In the genomic region with DNA sequence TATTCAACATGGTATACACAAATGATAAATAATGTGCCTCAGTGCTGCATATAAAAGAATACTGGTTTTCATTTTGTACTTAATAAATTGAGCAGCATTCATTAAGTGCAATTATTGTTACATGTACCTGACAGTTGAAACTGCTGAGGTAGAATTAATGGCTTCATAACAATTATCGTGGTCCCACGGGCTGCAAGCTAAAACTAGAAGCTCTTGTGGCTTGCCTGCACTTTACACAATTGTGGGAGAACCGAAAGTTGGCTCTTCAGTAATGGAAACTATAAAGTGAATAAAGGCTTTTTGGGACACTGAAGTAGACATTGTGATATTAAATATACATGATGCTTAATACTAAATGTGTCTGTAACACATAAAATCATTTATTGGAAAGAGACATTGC, we compare ENCODE assay signal across 29 cellular contexts. TPM values are rescaled to one million over a fixed set of nuclear protein-coding genes. Genes with fewer than 3 reads are reported as not detected.
A peak's percentile ranks its signal among the peaks of the same experiment; 100 is the strongest.
DNase-seq lines count a peak whose midpoint lies in the region; ATAC-seq, FAIRE-seq and TF ChIP-seq lines count a peak whose summit lies in the region.
"Had no signal": no experiment of that assay in that cellular context is flagged by ENCODE, and none has a peak within 500 bp of the region (broad histone marks: within the 10 kb centered on the region; RNA-seq: fewer than 3 reads in every experiment).

No MANE protein-coding gene starts in this region.

- intact Hi-C loops in heart right ventricle (cut with DNase I), result loop anchor here in 1 of 10 donors (10.0 kb wide), 1 partner anchor 117 kb away; no protein-coding TSS in a partner anchor
- intact Hi-C loops in lower leg skin (cut with DNase I; ENCODE audit: low total_unique reads), result no loop called here

- TF ChIP-seq EP300 in tibial nerve (IDR thresholded peaks at IDR 0.05), result no peak

- DNase-seq in NCI-H2227 treated with DMSO at 0.1 percent for 48 hours (lab: John Stamatoyannopoulos, UW) (peak; percentile 12), NCI-H2227 (lab: John Stamatoyannopoulos, UW; ENCODE audit: unreplicated experiment) (no peak), NCI-H2107 treated with DMSO at 0.1 percent for 48 hours (lab: John Stamatoyannopoulos, UW; ENCODE audit: unreplicated experiment) (peak; percentile 95), RPMI7951 (ENCODE audit: low read depth) (peak; percentile 11), heart right ventricle (no peak), urothelium cell line (ENCODE audit: low spot score) (no peak), tibial nerve (ENCODE audit: low spot score in 2 of 2) (no peak), lower leg skin (ENCODE audit: low spot score in 2 of 2) (no peak)
- DNase-seq: 8988T; activated naive CD4-positive, alpha-beta T cell treated with anti-CD3 and anti-CD28 coated beads, Interleukin-2, amount 10 ng/mL, durations not matched to agents 7 days and 5 days; AML-193; amygdala; CD8-positive, alpha-beta memory T cell; cortex of kidney; head of caudate nucleus; Karpas-422; left cardiac atrium; naive B cell; NCI-H524; SHP77; stimulated activated CD4-positive, alpha-beta T cell treated with anti-CD3 and anti-CD28 coated beads, Interleukin-4, amount 100 ng/mL, for 4 hours; stimulated activated naive CD8-positive, alpha-beta T cell treated with anti-CD3 and anti-CD28 coated beads, Interleukin-15, Interleukin-2, amounts not matched to agents 100 U/mL and 50 U/mL, for 24 hours; T-cell had no signal

- no peak for ATAC-seq in heart right ventricle
- ATAC-seq: left cardiac atrium; stimulated activated naive CD8-positive, alpha-beta T cell treated with anti-CD3 and anti-CD28 coated beads, Interleukin-15, Interleukin-2, amounts not matched to agents 100 U/mL and 50 U/mL, for 24 hours; T-cell had no signal

- H3K9me3 ChIP-seq in heart right ventricle, result peaks cover 0 to 14% (median 0%) of the 10 kb centered on the region in 11 donors
- no peaks in the 10 kb centered on the region for H3K9me3 ChIP-seq in tibial nerve

- TF ChIP-seq CTCF in heart right ventricle (IDR thresholded peaks at IDR 0.05) (no peak), tibial nerve (IDR thresholded peaks at IDR 0.05) (no peak), lower leg skin (IDR thresholded peaks at IDR 0.05) (no peak)

- H3K27me3 ChIP-seq in heart right ventricle (no peaks in the 10 kb centered on the region), tibial nerve (no peaks in the 10 kb centered on the region)

- peaks cover 0 to 17% (median 0%) of the 10 kb centered on the region in 9 donors for H3K36me3 ChIP-seq in heart right ventricle
- H3K36me3 ChIP-seq in tibial nerve, result no peaks in the 10 kb centered on the region

- FAIRE-seq in urothelium cell line (lab: Jason Lieb, UNC), result no peak
- FAIRE-seq: bronchial epithelial cell, endometrium, GM12891 had no signal

- no peak for TF ChIP-seq POLR2A in tibial nerve (IDR thresholded peaks at IDR 0.05)
- TF ChIP-seq POLR2A in lower leg skin (IDR thresholded peaks at IDR 0.05), result no peak

- 89 to 92% methylated on average over 3 of the region's 3 CpGs for WGBS in heart right ventricle, 2 donors
- 55 to 58% methylated on average over 3 of the region's 3 CpGs for WGBS in tibial nerve, 2 donors
- WGBS in lower leg skin, 2 donors, result 52 to 53% methylated on average over 3 of the region's 3 CpGs

- H3K4me1 ChIP-seq in heart right ventricle (no peaks in the 10 kb centered on the region), tibial nerve (peaks cover 0 to 3% (median 0%) of the 10 kb centered on the region in 4 donors)

- no peak overlapping the region for H3K27ac ChIP-seq in heart right ventricle
- H3K27ac ChIP-seq in tibial nerve, result no peak overlapping the region

- H3K4me3 ChIP-seq in heart right ventricle, result no peak overlapping the region
- H3K4me3 ChIP-seq in tibial nerve, result no peak overlapping the region
- H3K4me3 ChIP-seq in lower leg skin (ENCODE audit: low read depth, poor library complexity, severe bottlenecking), result no peak overlapping the region

RNA-seq across cellular contexts. Expression of gene INSL5, which starts 23.2 kb away (rescaled TPM):
- total RNA-seq in RPMI7951 (2014; rRNA removed; shearing (Covaris generic)), result not detected in 2 replicates
- not detected for total RNA-seq in heart right ventricle
- polyA plus RNA-seq in heart right ventricle, result not detected
- not detected for total RNA-seq in tibial nerve
- total RNA-seq in lower leg skin, result not detected
- total RNA-seq: bronchial epithelial cell; CD8-positive, alpha-beta memory T cell; left cardiac atrium; mesenteric fat pad; omental fat pad; renal cortical epithelial cell; T-cell had no signal
- polyA plus RNA-seq: CD8-positive, alpha-beta memory T cell had no signal

RNA-seq across cellular contexts. Expression of gene DYNLT5, which starts 25.6 kb away (rescaled TPM):
- not detected in 2 replicates for total RNA-seq in RPMI7951 (2014; rRNA removed; shearing (Covaris generic))
- total RNA-seq in heart right ventricle (1 to 10 TPM in 6 of 10 donors, under 1 TPM in 4; 0.89 to 4.2 (median 1.5) TPM), tibial nerve (1 to 10 TPM in 2 of 4 donors, under 1 TPM in 1, not detected in 1; 0.78 to 6.3 (median 4.5) TPM), lower leg skin (1 to 10 TPM in 1 of 4 donors, under 1 TPM in 2, not detected in 1; 0.83 to 1.0 (median 0.97) TPM)
- 1 to 10 TPM; 1.3 to 7.0 TPM for polyA plus RNA-seq in heart right ventricle
- total RNA-seq: bronchial epithelial cell; CD8-positive, alpha-beta memory T cell had no signal
- polyA plus RNA-seq: CD8-positive, alpha-beta memory T cell had no signal

Comparison
In these comparisons a context has a peak if more than half of its experiments do, and no peak if none do; other contexts are left out.
1. DNase-seq: peak in NCI-H2227 treated with DMSO at 0.1 percent for 48 hours (single experiment), NCI-H2107 treated with DMSO at 0.1 percent for 48 hours (single experiment) and RPMI7951 (single experiment); none in NCI-H2227 (single experiment), heart right ventricle (0 of 2), urothelium cell line (single experiment), tibial nerve (0 of 2) and lower leg skin (0 of 2).